In genomic region chr2:74146929-74147728, GRCh38 we compare ENCODE assay signal across 9 cellular contexts. TPM values are rescaled to one million over a fixed set of nuclear protein-coding genes. Genes with fewer than 3 reads are reported as not detected.
DNase-seq lines count a peak whose midpoint lies in the region; ATAC-seq, FAIRE-seq and TF ChIP-seq lines count a peak whose summit lies in the region.
"Had no signal": no experiment of that assay in that cellular context is flagged by ENCODE, and none has a peak within 500 bp of the region (broad histone marks: within the 10 kb centered on the region; RNA-seq: fewer than 3 reads in every experiment).

No MANE protein-coding gene starts in this region.

- peak overlapping the region; percentile 54 to 74 for H3K27ac ChIP-seq in ascending aorta
- H3K27ac ChIP-seq in kidney (ENCODE audit: low read depth in 2 of 2, low read length in 2 of 2) = peak overlapping the region in 1 of 2 donors; percentile 3
- peak overlapping the region; percentile 41 for H3K27ac ChIP-seq in stomach smooth muscle (ENCODE audit: low read length)

- H3K4me1 ChIP-seq in ascending aorta (peaks cover 5 to 19% of the 10 kb centered on the region in 2 donors), kidney (ENCODE audit: control insufficient read depth in 1 of 2, insufficient read depth in 1 of 2, low read depth in 1 of 2, low read length in 2 of 2) (peaks cover 8 to 12% of the 10 kb centered on the region in 2 donors), stomach smooth muscle (ENCODE audit: control insufficient read depth, insufficient read depth, low read length) (peaks cover 23% of the 10 kb centered on the region)

- peak; percentile 35 for ATAC-seq in GM19372 (IDR thresholded peaks at IDR 0.05; ENCODE audit: low read depth, unreplicated experiment)

- H3K27me3 ChIP-seq in ascending aorta = no peaks in the 10 kb centered on the region
- no peaks in the 10 kb centered on the region for H3K27me3 ChIP-seq in stomach smooth muscle (ENCODE audit: control insufficient read depth in 1 of 2, insufficient read depth in 2 of 2, low read length in 2 of 2)

- H3K36me3 ChIP-seq in ascending aorta (peaks cover 0 to 8% of the 10 kb centered on the region in 2 donors), kidney (ENCODE audit: control insufficient read depth in 1 of 2, insufficient read depth in 2 of 2, low read length in 2 of 2) (peaks cover 0 to 4% of the 10 kb centered on the region in 2 donors), stomach smooth muscle (ENCODE audit: control insufficient read depth in 2 of 2, insufficient read depth in 2 of 2, low read length in 2 of 2) (peaks cover 5 to 7% of the 10 kb centered on the region in 2 donors)

- H3K9ac ChIP-seq in kidney (ENCODE audit: low read length in 2 of 2) (peak overlapping the region; percentile 73 to 87), stomach smooth muscle (ENCODE audit: low read length in 2 of 2) (peak overlapping the region; percentile 86 to 89)

- peak overlapping the region; percentile 67 to 80 for H3K4me3 ChIP-seq in ascending aorta
- peak overlapping the region; percentile 76 to 83 for H3K4me3 ChIP-seq in kidney (ENCODE audit: low read length in 2 of 2)
- peak overlapping the region; percentile 74 to 93 for H3K4me3 ChIP-seq in stomach smooth muscle (ENCODE audit: low read length in 2 of 2)

- peak; percentile 50 for DNase-seq in CD1c-positive myeloid dendritic cell (ENCODE audit: extremely low spot score)
- peak; percentile 15 for DNase-seq in KBM-7
- no peak for DNase-seq in ascending aorta (ENCODE audit: low spot score in 2 of 2)
- DNase-seq in kidney = no peak
- no peak for DNase-seq in HTR-8/SVneo (ENCODE audit: insufficient read length, low spot score)
- DNase-seq in NCI-H345 (lab: John Stamatoyannopoulos, UW) = no peak

- H3K9me3 ChIP-seq in ascending aorta (no peaks in the 10 kb centered on the region), kidney (ENCODE audit: control insufficient read depth in 1 of 2, low read length in 2 of 2) (no peaks in the 10 kb centered on the region), stomach smooth muscle (ENCODE audit: control insufficient read depth in 2 of 2, low read length in 2 of 2) (no peaks in the 10 kb centered on the region)

- TF ChIP-seq CTCF in ascending aorta (IDR thresholded peaks at IDR 0.05) (no peak), kidney (IDR thresholded peaks at IDR 0.05; ENCODE audit: borderline replicate concordance, extremely low read depth, insufficient read depth) (no peak)

- intact Hi-C loops in ascending aorta (cut with DNase I) = loop anchor here (1.0 to 10.0 kb wide), 4 partner anchors 27 to 222 kb away; partner anchors contain the start of gene DGUOK
- intact Hi-C loops in kidney (cut with DNase I) = no loop called here

- in situ Hi-C loops in KBM-7 (cut with MboI; ENCODE audit: low pct_unique_long_range_greater_than_20kb, low sequenced_read_pairs) = no loop called here

- no peak for FAIRE-seq in kidney (lab: Jason Lieb, UNC)
- FAIRE-seq in HTR-8/SVneo (lab: Jason Lieb, UNC) = no peak
- FAIRE-seq: TTC549 had no signal

RNA-seq across cellular contexts. Expression of gene BOLA3, which starts 0.6 kb away (rescaled TPM):
- total RNA-seq in ascending aorta (47.3 TPM), kidney (28.1 TPM)
- 155 TPM for polyA plus RNA-seq in kidney (ENCODE audit: insufficient read depth, low read depth, low replicate concordance)

RNA-seq across cellular contexts. Expression of gene MOB1A, which starts 31.6 kb away (rescaled TPM):
- total RNA-seq in ascending aorta (56.8 TPM), kidney (117 TPM)
- 36.2 TPM for polyA plus RNA-seq in kidney (ENCODE audit: insufficient read depth, low read depth, low replicate concordance)

RNA-seq across cellular contexts. Expression of gene MTHFD2, which starts 51.3 kb away (rescaled TPM):
- total RNA-seq in ascending aorta (31.7 TPM), kidney (69.6 TPM)
- polyA plus RNA-seq in kidney (ENCODE audit: insufficient read depth, low read depth, low replicate concordance) = 19.0 TPM

Comparison
In these comparisons a context has a peak if more than half of its experiments do, and no peak if none do; other contexts are left out.
1. DNase-seq: peak in CD1c-positive myeloid dendritic cell (single experiment) and KBM-7 (single experiment); none in ascending aorta (0 of 2), kidney (single experiment), HTR-8/SVneo (single experiment) and NCI-H345 (single experiment).
2. Peak in every context shown above with its lines, with median percentiles within 50 percentile points of each other: H3K4me3 ChIP-seq.